In the genomic region with DNA sequence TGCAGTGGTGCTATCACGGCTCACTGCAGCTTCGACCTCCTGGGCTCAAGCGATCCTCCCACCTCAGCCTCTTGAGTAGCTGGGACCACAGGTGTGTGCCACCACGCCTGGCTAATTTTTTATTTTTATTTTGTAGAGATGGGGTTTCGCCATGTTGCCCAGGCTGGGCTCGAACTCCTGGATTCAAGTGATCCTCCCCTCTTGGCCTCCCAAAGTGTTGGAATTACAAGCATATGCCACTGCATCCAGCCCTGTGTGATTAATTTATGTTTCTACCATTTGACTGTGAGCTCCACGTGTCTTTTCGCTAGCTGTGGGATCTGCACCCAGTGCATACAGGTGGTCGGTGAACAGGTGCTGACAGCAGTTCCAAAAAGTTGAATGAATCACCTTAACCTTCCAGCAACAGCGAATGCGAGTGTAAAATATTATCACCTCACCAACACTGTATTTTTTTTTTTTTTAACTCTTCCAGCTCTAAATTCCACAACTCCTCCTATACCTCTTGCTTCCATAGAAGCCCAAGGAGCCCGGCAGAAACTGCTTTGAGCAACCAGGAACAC, we compare ENCODE assay signal across 8 cellular contexts. TPM values are rescaled to one million over a fixed set of nuclear protein-coding genes. Genes with fewer than 3 reads are reported as not detected.
DNase-seq lines count a peak whose midpoint lies in the region; ATAC-seq and TF ChIP-seq lines count a peak whose summit lies in the region.

No MANE protein-coding gene starts in this region.

- H3K27me3 Mint-ChIP-seq in activated naive CD4-positive, alpha-beta T cell treated with anti-CD3 and anti-CD28 coated beads, Interleukin-2, amount 10 ng/mL, durations not matched to agents 7 days and 5 days, result no peaks in the 10 kb centered on the region
- no peaks in the 10 kb centered on the region for H3K27me3 Mint-ChIP-seq in MCF 10A (ENCODE audit: insufficient read depth, unreplicated experiment)

- peak; percentile 29 for ATAC-seq in HG03135 (IDR thresholded peaks at IDR 0.05; ENCODE audit: unreplicated experiment)

- H3K36me3 ChIP-seq in rectal smooth muscle tissue (ENCODE audit: control insufficient read depth, insufficient read depth, low read length), result no peaks in the 10 kb centered on the region

- no peaks in the 10 kb centered on the region for H3K9me3 Mint-ChIP-seq in activated naive CD4-positive, alpha-beta T cell treated with anti-CD3 and anti-CD28 coated beads, Interleukin-2, amount 10 ng/mL, durations not matched to agents 7 days and 5 days
- no peaks in the 10 kb centered on the region for H3K9me3 Mint-ChIP-seq in MCF 10A (ENCODE audit: unreplicated experiment)

- intact Hi-C loops in MCF 10A (cut with micrococcal nuclease), result loop anchor here (2.0 kb wide), 1 partner anchor 59 kb away; no protein-coding TSS in a partner anchor

- peak overlapping the region; percentile 76 for H3K4me3 Mint-ChIP-seq in activated naive CD4-positive, alpha-beta T cell treated with anti-CD3 and anti-CD28 coated beads, Interleukin-2, amount 10 ng/mL, durations not matched to agents 7 days and 5 days
- H3K4me3 Mint-ChIP-seq in MCF 10A (ENCODE audit: unreplicated experiment), result peak overlapping the region; percentile 76

- TF ChIP-seq CTCF in MCF 10A (IDR thresholded peaks at IDR 0.05; ENCODE audit: unreplicated experiment), result no peak

- BruUV-seq in MCF 10A (replicated peaks; lab: Mats Ljungman, UMichigan), result no TSS peak

- no peak overlapping the region for H3K27ac ChIP-seq in rectal smooth muscle tissue (ENCODE audit: low read depth, low read length)

- DNase-seq in activated naive CD4-positive, alpha-beta T cell treated with anti-CD3 and anti-CD28 coated beads, Interleukin-2, amount 10 ng/mL, durations not matched to agents 7 days and 5 days, result no peak
- DNase-seq in activated naive CD4-positive, alpha-beta T cell treated with Interleukin-2 at 50 U/mL for 16 hours, result no peak
- no peak for DNase-seq in MCF 10A (ENCODE audit: unreplicated experiment)
- no peak for DNase-seq in HPDE6-E6E7 (ENCODE audit: extremely low spot score)
- DNase-seq in SKM-1 (lab: John Stamatoyannopoulos, UW; ENCODE audit: unreplicated experiment), result no peak
- no peak for DNase-seq in kidney glomerular epithelial cell (lab: John Stamatoyannopoulos, UW)

- H3K4me3 ChIP-seq in rectal smooth muscle tissue (ENCODE audit: low read length), result peak overlapping the region; percentile 57

- H3K4me1 ChIP-seq in rectal smooth muscle tissue (ENCODE audit: control insufficient read depth, insufficient read depth, low read length), result peaks cover 2% of the 10 kb centered on the region

- POLR2A ChIA-PET in MCF 10A (lab: Yijun Ruan, JAX), result interaction anchor here (0.6 to 1.2 kb wide), 5 partner anchors 10 to 1633 kb away, joined by 3 to 5 read pairs (median 3); no protein-coding TSS in a partner anchor

- peak overlapping the region; percentile 27 for H3K9ac ChIP-seq in rectal smooth muscle tissue (ENCODE audit: low read length)

- CTCF ChIA-PET in activated naive CD4-positive, alpha-beta T cell treated with anti-CD3 and anti-CD28 coated beads, Interleukin-2, amount 10 ng/mL, durations not matched to agents 7 days and 5 days (lab: Charles Lee), result interaction anchor here (0.6 to 0.8 kb wide), 2 partner anchors 10 to 24 kb away, joined by 3 read pairs; no protein-coding TSS in a partner anchor
- CTCF ChIA-PET in MCF 10A (lab: Yijun Ruan, JAX), result interaction anchor here (0.6 to 1.3 kb wide), 5 partner anchors 62 to 1482 kb away, joined by 3 to 4 read pairs (median 3); partner anchors contain the start of gene WWOX

- H3K27ac Mint-ChIP-seq in activated naive CD4-positive, alpha-beta T cell treated with anti-CD3 and anti-CD28 coated beads, Interleukin-2, amount 10 ng/mL, durations not matched to agents 7 days and 5 days, result peak overlapping the region; percentile 80
- peak overlapping the region; percentile 80 for H3K27ac Mint-ChIP-seq in MCF 10A (ENCODE audit: low read depth, unreplicated experiment)

- no peaks in the 10 kb centered on the region for H3K27me3 ChIP-seq in rectal smooth muscle tissue (ENCODE audit: control insufficient read depth, insufficient read depth, low read length)

- peaks cover 5% of the 10 kb centered on the region for H3K36me3 Mint-ChIP-seq in activated naive CD4-positive, alpha-beta T cell treated with anti-CD3 and anti-CD28 coated beads, Interleukin-2, amount 10 ng/mL, durations not matched to agents 7 days and 5 days
- H3K36me3 Mint-ChIP-seq in MCF 10A (ENCODE audit: insufficient read depth, unreplicated experiment), result no peaks in the 10 kb centered on the region

- peaks cover 12% of the 10 kb centered on the region for H3K4me1 Mint-ChIP-seq in activated naive CD4-positive, alpha-beta T cell treated with anti-CD3 and anti-CD28 coated beads, Interleukin-2, amount 10 ng/mL, durations not matched to agents 7 days and 5 days
- H3K4me1 Mint-ChIP-seq in MCF 10A (ENCODE audit: insufficient read depth, unreplicated experiment), result peaks cover 6% of the 10 kb centered on the region

RNA-seq across cellular contexts. Expression of gene NUDT7, which starts 0.5 kb away (rescaled TPM):
- 5.1 and 6.7 TPM in 2 replicates for total RNA-seq in MCF 10A (2022)
